ENCODE assay signal across 8 cellular contexts in the genomic region with DNA sequence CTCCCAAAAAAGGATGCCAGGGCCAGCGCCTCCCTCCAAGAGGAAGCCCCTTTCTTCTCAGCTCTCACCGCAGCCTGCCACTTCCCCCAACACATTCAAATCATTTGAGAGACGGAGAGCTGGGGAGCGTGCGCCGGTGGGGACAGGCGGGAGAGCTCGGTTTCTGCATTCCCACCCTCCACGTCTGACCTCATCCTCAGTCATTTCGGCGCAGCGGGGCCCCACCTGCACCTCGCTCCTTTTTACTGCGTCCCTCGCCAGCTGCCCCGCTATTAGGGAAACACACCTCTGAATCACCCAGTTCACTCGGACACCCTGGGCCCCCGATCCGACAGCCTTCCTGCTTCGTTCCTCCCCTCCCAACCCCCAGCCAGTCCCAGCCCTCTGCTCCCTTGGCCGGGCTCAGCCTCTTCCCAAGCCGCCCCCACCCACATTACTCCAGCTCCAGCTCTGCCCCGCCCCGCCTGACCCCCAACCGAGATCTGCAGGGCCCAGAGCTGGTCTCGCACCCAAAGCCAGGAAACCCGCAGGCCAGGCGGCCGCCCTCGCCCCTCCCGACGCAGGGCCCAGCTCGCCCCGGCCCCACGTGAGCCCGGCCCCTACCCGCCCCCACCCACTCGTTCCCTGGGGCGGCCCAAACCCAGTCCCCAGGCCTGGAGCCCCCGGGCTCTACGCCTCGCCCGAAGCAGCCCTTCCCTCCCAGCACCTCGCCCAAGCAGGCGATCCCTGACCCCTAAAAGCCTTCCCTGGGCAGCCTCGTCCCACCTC. TPM values are rescaled to one million over a fixed set of nuclear protein-coding genes. Genes with fewer than 3 reads are reported as not detected.
A peak's percentile ranks its signal among the peaks of the same experiment; 100 is the strongest.
DNase-seq lines count a peak whose midpoint lies in the region; ATAC-seq and TF ChIP-seq lines count a peak whose summit lies in the region.

No MANE protein-coding gene starts in this region.

- H3K4me1 ChIP-seq in iPS-20b (ENCODE audit: insufficient read depth, low read length), result peaks cover 11% of the 10 kb centered on the region

- H3K27me3 ChIP-seq in BJ (ENCODE audit: control insufficient read depth, insufficient read depth, low read length) (no peaks in the 10 kb centered on the region), iPS-20b (ENCODE audit: insufficient read depth, low read length) (no peaks in the 10 kb centered on the region)

- H3K9me3 ChIP-seq in iPS-20b (ENCODE audit: insufficient read depth, low read depth, low read length), result no peaks in the 10 kb centered on the region

- H3K4me3 Mint-ChIP-seq in brain, result peak overlapping the region; percentile 89 to 99 (median 95)

- H3K4me1 Mint-ChIP-seq in brain, result peaks cover 64% of the 10 kb centered on the region

- H3K9ac ChIP-seq in iPS-20b (ENCODE audit: low read depth, low read length), result peak overlapping the region; percentile 80

- H3K27ac Mint-ChIP-seq in brain, result peak overlapping the region; percentile 92 to 99 (median 98)

- H3K4me3 ChIP-seq in BJ (ENCODE audit: low read depth, low read length) (peak overlapping the region; percentile 98), iPS-20b (ENCODE audit: low read length) (peak overlapping the region; percentile 76), skeletal muscle cell (ENCODE audit: low read depth, low read length) (peak overlapping the region; percentile 94)

- peaks cover 0 to 7% (median 2%) of the 10 kb centered on the region in 5 experiments for H3K9me3 Mint-ChIP-seq in brain

- CTCF ChIA-PET in BJ (lab: Yijun Ruan, JAX), result interaction anchor here (1.4 kb wide), 1 partner anchor 49 kb away, joined by 4 read pairs; no protein-coding TSS in a partner anchor

- TF ChIP-seq CTCF in BJ (IDR thresholded peaks at IDR 0.05; ENCODE audit: insufficient read depth, low read depth, low read length) (no peak), GM20000 (IDR thresholded peaks at IDR 0.05; ENCODE audit: extremely low read depth, missing control alignments) (no peak), brain (conservative IDR thresholded peaks at IDR 0.05) (no peak)

- DNase-seq in BJ (ENCODE audit: low read depth), result no peak
- peak; percentile 66 for DNase-seq in GM20000 (ENCODE audit: low spot score)
- DNase-seq in NCI-H128 (lab: John Stamatoyannopoulos, UW; ENCODE audit: unreplicated experiment), result peak; percentile 42
- peak; percentile 7 to 21 (median 10) for DNase-seq in T-helper 1 cell
- peak; percentile 57 for DNase-seq in skeletal muscle cell (ENCODE audit: low read depth)

- POLR2A ChIA-PET in BJ (lab: Charles Lee), result interaction anchor here (0.5 to 0.6 kb wide), 2 partner anchors 102 to 119 kb away, joined by 3 to 40 read pairs; no protein-coding TSS in a partner anchor

- H3K36me3 ChIP-seq in BJ (ENCODE audit: control insufficient read depth, insufficient read depth, low read length) (no peaks in the 10 kb centered on the region), iPS-20b (ENCODE audit: insufficient read depth, low read depth, low read length) (no peaks in the 10 kb centered on the region)

- no peak for ATAC-seq in GM18502 (IDR thresholded peaks at IDR 0.05; ENCODE audit: poor library complexity, unreplicated experiment)

- peaks cover 4% of the 10 kb centered on the region for H3K36me3 Mint-ChIP-seq in brain

- peaks cover 19% of the 10 kb centered on the region for H3K27me3 Mint-ChIP-seq in brain

- peak overlapping the region; percentile 0 for H3K27ac ChIP-seq in iPS-20b (ENCODE audit: low read length)

RNA-seq across cellular contexts. Expression of gene CORO1C, which starts 0.8 kb away (rescaled TPM):
- polyA plus RNA-seq in BJ (2011; rRNA removed) (416 and 532 TPM in 2 replicates), brain (ENCODE audit: insufficient read depth, low read depth, low replicate concordance) (78.9 TPM)
- polyA minus RNA-seq in BJ (2011; rRNA and poly(A)+ RNA removed), result 691 and 787 TPM in 2 replicates
